ENCODE assay signal across 8 cellular contexts in the genomic region with DNA sequence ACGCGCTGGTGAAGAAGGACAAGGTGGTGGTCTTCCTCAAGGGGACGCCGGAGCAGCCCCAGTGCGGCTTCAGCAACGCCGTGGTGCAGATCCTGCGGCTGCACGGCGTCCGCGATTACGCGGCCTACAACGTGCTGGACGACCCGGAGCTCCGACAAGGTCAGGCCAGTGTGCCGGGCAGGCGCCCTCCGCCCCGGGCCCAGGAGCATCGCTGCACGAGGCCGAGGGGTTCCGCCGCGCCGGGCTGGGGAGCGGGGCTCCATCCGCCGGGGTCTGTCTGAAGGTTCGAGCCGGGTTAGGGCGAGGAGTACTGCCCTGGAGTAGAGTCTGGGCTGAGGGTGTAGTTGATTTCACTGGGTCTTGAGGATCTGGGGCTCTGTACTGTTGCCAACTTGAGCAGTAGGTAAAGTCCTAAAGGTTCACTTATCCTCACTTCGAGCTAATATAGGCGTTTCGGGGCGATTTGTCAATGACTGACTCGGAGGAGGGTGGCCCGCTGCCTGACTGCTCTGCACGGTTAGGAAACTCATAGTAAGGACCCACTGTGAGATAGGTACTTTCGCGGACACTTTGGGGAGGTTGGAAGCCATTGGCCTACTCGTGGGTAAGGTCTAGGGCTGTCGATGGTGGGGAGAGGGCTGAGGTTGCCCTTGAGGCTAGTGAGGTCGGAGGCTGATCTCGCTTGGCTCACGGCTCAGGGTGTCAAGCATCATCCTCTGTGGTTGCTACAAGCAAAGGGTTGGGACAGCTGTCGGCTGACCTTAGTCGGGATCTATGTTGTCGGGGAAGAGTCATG. TPM values are rescaled to one million over a fixed set of nuclear protein-coding genes. Genes with fewer than 3 reads are reported as not detected.
DNase-seq lines count a peak whose midpoint lies in the region; ATAC-seq, FAIRE-seq and TF ChIP-seq lines count a peak whose summit lies in the region.

No MANE protein-coding gene starts in this region.

- CTCF ChIA-PET in GM10248 (lab: Yijun Ruan, JAX), result interaction anchor here (1.2 to 5.7 kb wide), 7 partner anchors 8 to 118 kb away, joined by 3 to 27 read pairs (median 5); no protein-coding TSS in a partner anchor

- H3K4me3 ChIP-seq in BE2C (ENCODE audit: low read depth, low read length) (peak overlapping the region; percentile 98), Loucy (ENCODE audit: low read length, poor library complexity, severe bottlenecking) (peak overlapping the region; percentile 81), colonic mucosa (peak overlapping the region; percentile 92)

- peak; percentile 11 for ATAC-seq in GM19324 (IDR thresholded peaks at IDR 0.05; ENCODE audit: low FRiP score, unreplicated experiment)

- H3K4me2 ChIP-seq in Loucy (ENCODE audit: low read depth, low read length, poor library complexity, severe bottlenecking), result peak overlapping the region; percentile 93

- FAIRE-seq in D721Med (lab: Jason Lieb, UNC), result no peak

- H3K27ac ChIP-seq in colonic mucosa, result no peak overlapping the region

- H3K9ac ChIP-seq in Loucy (ENCODE audit: low read depth, low read length, poor library complexity, severe bottlenecking) (peak overlapping the region; percentile 93), colonic mucosa (ENCODE audit: low read depth in 2 of 2, low read length in 2 of 2) (peak overlapping the region; percentile 90 to 92)

- H3F3A ChIP-seq in Loucy (ENCODE audit: low read depth), result no peaks in the 10 kb centered on the region

- peaks cover 93% of the 10 kb centered on the region for H3K79me2 ChIP-seq in Loucy (ENCODE audit: insufficient read depth, low read length)

- H3K9me3 ChIP-seq in BE2C (no peaks in the 10 kb centered on the region), Loucy (ENCODE audit: insufficient read depth, low read depth, low read length) (no peaks in the 10 kb centered on the region), colonic mucosa (no peaks in the 10 kb centered on the region)

- H3K36me3 ChIP-seq in BE2C, result peaks cover 12% of the 10 kb centered on the region; the same call in 1 of the 2 replicates
- H3K36me3 ChIP-seq in Loucy (ENCODE audit: insufficient read depth, low read length), result no peaks in the 10 kb centered on the region
- H3K36me3 ChIP-seq in colonic mucosa, result no peaks in the 10 kb centered on the region

- H3K4me1 ChIP-seq in BE2C (peaks cover 5% of the 10 kb centered on the region), Loucy (ENCODE audit: insufficient read depth, low read length, poor library complexity, severe bottlenecking) (peaks cover 66% of the 10 kb centered on the region), colonic mucosa (peaks cover 5% of the 10 kb centered on the region)

- intact Hi-C loops in colonic mucosa (cut with DNase I), result no loop called here

- H4K20me1 ChIP-seq in Loucy (ENCODE audit: insufficient read depth, low read length, poor library complexity, severe bottlenecking), result peaks cover 80% of the 10 kb centered on the region

- TF ChIP-seq CTCF in BE2C (IDR thresholded peaks at IDR 0.05; ENCODE audit: low read depth, low read length) (no peak), Loucy (conservative IDR thresholded peaks at IDR 0.05; ENCODE audit: low read length) (no peak), colonic mucosa (IDR thresholded peaks at IDR 0.05) (no peak), D721Med (IDR thresholded peaks at IDR 0.05; ENCODE audit: insufficient read depth, missing control alignments) (no peak), GM10248 (IDR thresholded peaks at IDR 0.05; ENCODE audit: control extremely low read depth, extremely low read depth, low read depth, missing control alignments) (no peak)

- H3K27me3 ChIP-seq in BE2C (no peaks in the 10 kb centered on the region), Loucy (ENCODE audit: insufficient read depth, low read length, poor library complexity, severe bottlenecking) (no peaks in the 10 kb centered on the region), colonic mucosa (no peaks in the 10 kb centered on the region)

- H2AFZ ChIP-seq in Loucy (ENCODE audit: low read length), result no peak overlapping the region

- DNase-seq in BE2C, result no peak
- DNase-seq in colonic mucosa, result no peak
- DNase-seq in myocyte (ENCODE audit: low read depth), result peak; percentile 78
- DNase-seq in D721Med (ENCODE audit: insufficient read length, low spot score), result no peak
- DNase-seq in GM10248 (ENCODE audit: extremely low spot score), result no peak
- no peak for DNase-seq in mucosa of gallbladder (ENCODE audit: low spot score)

- no peaks in the 10 kb centered on the region for H3K9me2 ChIP-seq in Loucy (replicated peaks; ENCODE audit: low read depth, low read length)

- POLR2A ChIA-PET in GM10248 (lab: Yijun Ruan, JAX), result no interaction called here

RNA-seq across cellular contexts. Expression of a gene that starts 0.6 kb away (rescaled TPM):
- 189 TPM for polyA plus RNA-seq in BE2C (2012; ENCODE audit: insufficient read depth, insufficient read length, low read depth)
- total RNA-seq in colonic mucosa, result 10 to 100 TPM; 51.9 to 64.6 TPM
- total RNA-seq in myocyte, result 67.1 and 69.5 TPM in 2 replicates
- 63.7 TPM for polyA plus RNA-seq in myocyte (2012)
- 38.6 TPM for total RNA-seq in mucosa of gallbladder

RNA-seq across cellular contexts. Expression of a gene that starts 19.0 kb away (rescaled TPM):
- polyA plus RNA-seq in BE2C (2012; ENCODE audit: insufficient read depth, insufficient read length, low read depth), result 13.0 TPM
- 1 to 10 TPM; 7.3 to 9.5 TPM for total RNA-seq in colonic mucosa
- 5.2 and 5.9 TPM in 2 replicates for total RNA-seq in myocyte
- polyA plus RNA-seq in myocyte (2012), result 2.3 TPM
- total RNA-seq in mucosa of gallbladder, result 9.5 TPM
